Comparison of ENCODE assay signal across 28 cellular contexts in the genomic region with DNA sequence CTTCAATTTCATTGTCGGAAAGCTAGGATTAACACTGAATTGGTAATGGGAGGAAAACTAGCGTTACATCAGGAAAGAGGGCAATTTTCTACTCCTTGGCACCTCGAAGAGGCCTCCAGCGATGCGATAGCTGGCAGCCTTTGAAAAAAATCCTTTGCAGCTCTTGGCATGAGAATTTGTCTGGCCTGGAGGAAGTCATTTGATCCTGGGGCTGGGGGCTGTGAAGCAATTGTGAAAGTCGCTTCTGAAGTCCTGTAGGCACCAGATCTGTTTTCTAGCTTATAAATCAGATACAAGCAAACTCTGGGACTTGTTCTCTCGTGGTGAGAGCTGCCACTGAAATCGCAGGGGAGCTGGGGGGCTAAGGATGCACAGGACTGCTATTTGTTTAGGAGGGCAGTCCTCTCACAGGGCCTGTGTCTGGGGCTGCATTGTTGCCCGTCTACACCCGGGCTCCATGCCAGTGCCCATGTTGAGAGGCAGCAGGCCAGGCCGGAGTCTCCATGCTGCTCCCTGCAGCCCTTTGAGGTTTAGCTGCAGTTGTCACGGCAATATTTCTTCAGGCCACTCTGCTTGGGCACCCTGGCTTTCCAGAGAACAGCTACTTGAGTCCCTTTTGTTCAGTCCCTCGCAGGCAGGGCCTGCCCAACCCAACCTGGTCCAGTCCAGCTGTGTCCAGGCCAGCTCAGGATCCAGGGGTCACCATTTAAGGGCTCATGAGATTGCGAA.
DNase-seq lines count a peak whose midpoint lies in the region; ATAC-seq, FAIRE-seq and TF ChIP-seq lines count a peak whose summit lies in the region.
"Had no signal": no experiment of that assay in that cellular context is flagged by ENCODE, and none has a peak within 500 bp of the region (broad histone marks: within the 10 kb centered on the region; RNA-seq: fewer than 3 reads in every experiment).

No MANE protein-coding gene starts in this region.

- no peak overlapping the region for H3K4me2 ChIP-seq in SK-N-SH

- H3K27ac ChIP-seq in SK-N-SH (ENCODE audit: low read depth in 2 of 2, low read length in 1 of 2) (peak overlapping the region in 1 of 2 experiments; percentile 28; a peak in 1 of 4 replicates), substantia nigra (ENCODE audit: low read depth, low read length, poor library complexity, severe bottlenecking) (peak overlapping the region; percentile 60)
- H3K27ac ChIP-seq: neutrophil, sigmoid colon, SJCRH30, upper lobe of left lung had no signal

- CTCF ChIA-PET in SK-N-SH (lab: Yijun Ruan, JAX): interaction anchor here (1.1 to 1.4 kb wide), 2 partner anchors 14 to 19 kb away, joined by 3 read pairs; no protein-coding TSS in a partner anchor

- DNase-seq in SK-N-SH: peak; percentile 32
- DNase-seq in cerebellum (ENCODE audit: low spot score): peak; percentile 26
- DNase-seq in midbrain (lab: John Stamatoyannopoulos, UW): peak; percentile 60
- peak in 43 of 49 donors; percentile 4 to 86 (median 51) for DNase-seq in substantia nigra (lab: John Stamatoyannopoulos, UW)
- DNase-seq in T-helper 9 cell: no peak
- DNase-seq in H54 (ENCODE audit: insufficient read length, low spot score): no peak
- no peak for DNase-seq in stimulated activated CD4-positive, alpha-beta T cell treated with anti-CD3 and anti-CD28 coated beads, Interleukin-12 subunit alpha, Interleukin-12 subunit beta, amount 100 ng/mL, for 4 hours
- DNase-seq: 8988T; activated B cell treated with CpG ODN at 0.5 μM for 24 hours; activated CD8-positive, alpha-beta T cell treated with anti-CD3 and anti-CD28 coated beads for 36 hours; activated T-cell treated with anti-CD3 and anti-CD28 coated beads, Interleukin-2, amount 50 U/mL, for 24 hours; BE2C; Caco-2; cortex of kidney; EL; mucosa of descending colon; NCI-H1417; NCI-H82; sigmoid colon; SJCRH30; stimulated activated CD4-positive, alpha-beta T cell treated with anti-CD3 and anti-CD28 coated beads, Interleukin-1b, Interleukin-23, amount 100 ng/mL, for 48 hours; stimulated activated naive CD8-positive, alpha-beta T cell treated with anti-CD3 and anti-CD28 coated beads, Interleukin-15, Interleukin-2, amounts not matched to agents 100 U/mL and 50 U/mL, for 24 hours had no signal

- no peak for ATAC-seq in SK-N-SH treated with all-trans-retinoic acid at 6 μM for 48 hours
- ATAC-seq: activated CD8-positive, alpha-beta T cell treated with anti-CD3 and anti-CD28 coated beads for 36 hours; mucosa of descending colon; stimulated activated naive CD8-positive, alpha-beta T cell treated with anti-CD3 and anti-CD28 coated beads, Interleukin-15, Interleukin-2, amounts not matched to agents 100 U/mL and 50 U/mL, for 24 hours had no signal

- H3F3A ChIP-seq in SK-N-SH (replicated peaks; ENCODE audit: insufficient read depth): no peaks in the 10 kb centered on the region

- no peak overlapping the region for H3K4me3 ChIP-seq in SK-N-SH (ENCODE audit: low read depth in 2 of 2, low read length in 1 of 2)
- H3K4me3 ChIP-seq: mucosa of descending colon, sigmoid colon, SJCRH30, upper lobe of left lung had no signal

- no peaks in the 10 kb centered on the region for H3K36me3 ChIP-seq in SK-N-SH (replicated peaks in 1 of 2; ENCODE audit: control insufficient read depth in 1 of 2, insufficient read depth in 2 of 2, low read length in 1 of 2)
- H3K36me3 ChIP-seq: BE2C, neutrophil, sigmoid colon, SJCRH30, upper lobe of left lung had no signal

- no peaks in the 10 kb centered on the region for H4K20me1 ChIP-seq in SK-N-SH (ENCODE audit: insufficient read depth)

- no peak for TF ChIP-seq CTCF in SK-N-SH (IDR thresholded peaks at IDR 0.05)

- 71% methylated on average over 13 of the region's 14 CpGs for WGBS in SK-N-SH (ENCODE audit: low lambda C conversion rate)

- H3K27me3 ChIP-seq in SK-N-SH (ENCODE audit: insufficient read depth): no peaks in the 10 kb centered on the region; the same call in 1 of the 2 replicates
- H3K27me3 ChIP-seq: BE2C, sigmoid colon, upper lobe of left lung had no signal

- no peaks in the 10 kb centered on the region for H3K79me2 ChIP-seq in SK-N-SH (ENCODE audit: insufficient read depth)

- TF ChIP-seq POLR2A in H54 (IDR thresholded peaks at IDR 0.05; ENCODE audit: low read depth, low read length): no peak

- no peaks in the 10 kb centered on the region for H3K9me3 ChIP-seq in SK-N-SH
- H3K9me3 ChIP-seq: BE2C, Caco-2, mucosa of descending colon, neutrophil, sigmoid colon, SJCRH30, upper lobe of left lung had no signal

- TF ChIP-seq RAD21 in SK-N-SH (IDR thresholded peaks at IDR 0.05; ENCODE audit: low read length): no peak

- TF ChIP-seq EP300 in SK-N-SH (IDR thresholded peaks at IDR 0.05; ENCODE audit: borderline replicate concordance in 1 of 2, low read depth in 1 of 2, low read length in 1 of 2): no peak

- H3K9ac ChIP-seq in SK-N-SH: no peak overlapping the region

- no peaks in the 10 kb centered on the region for H3K9me2 ChIP-seq in SK-N-SH

- H3K4me1 ChIP-seq in SK-N-SH (ENCODE audit: control insufficient read depth in 1 of 2, insufficient read depth in 2 of 2, low read depth in 1 of 2, low read length in 1 of 2): peaks cover 0 to 12% of the 10 kb centered on the region in 2 experiments; a peak in 1 of 4 replicates
- H3K4me1 ChIP-seq: BE2C, SJCRH30, upper lobe of left lung had no signal

- POLR2A ChIA-PET in SK-N-SH (lab: Yijun Ruan, JAX): no interaction called here

- no peak overlapping the region for H2AFZ ChIP-seq in SK-N-SH (ENCODE audit: low read depth)

- no peak for FAIRE-seq in H54 (lab: Jason Lieb, UNC)
- FAIRE-seq: endothelial cell of umbilical vein, GM18507, keratinocyte had no signal

TF ChIP-seq in SK-N-SH, 30 proteins besides CTCF, POLR2A, EP300 and RAD21:
- TF ChIP-seq JUND (IDR thresholded peaks at IDR 0.05) (no peak), TCF12 (IDR thresholded peaks at IDR 0.05) (no peak)
- TF ChIP-seq, protein P1, sequence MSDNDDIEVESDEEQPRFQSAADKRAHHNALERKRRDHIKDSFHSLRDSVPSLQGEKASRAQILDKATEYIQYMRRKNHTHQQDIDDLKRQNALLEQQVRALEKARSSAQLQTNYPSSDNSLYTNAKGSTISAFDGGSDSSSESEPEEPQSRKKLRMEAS (IDR thresholded peaks at IDR 0.05; ENCODE audit: low read depth): no peak

TF ChIP-seq in SK-N-SH treated with all-trans-retinoic acid at 6 μM for 48 hours, 23 proteins besides CTCF, POLR2A, EP300 and RAD21:
- TF ChIP-seq ZNF70 (CRISPR knock-in tag; IDR thresholded peaks at IDR 0.05) (no peak), RARB (CRISPR knock-in tag; IDR thresholded peaks at IDR 0.05) (no peak), OSR1 (CRISPR knock-in tag; IDR thresholded peaks at IDR 0.05) (no peak), ESRRG (CRISPR knock-in tag; IDR thresholded peaks at IDR 0.05) (no peak), BACH2 (CRISPR knock-in tag; IDR thresholded peaks at IDR 0.05; ENCODE audit: borderline replicate concordance) (no peak), ZC3H10 (CRISPR knock-in tag; IDR thresholded peaks at IDR 0.05) (no peak), ZNF565 (CRISPR knock-in tag; conservative IDR thresholded peaks at IDR 0.05; ENCODE audit: low read depth) (no peak), TSHZ2 (CRISPR knock-in tag; IDR thresholded peaks at IDR 0.05) (no peak), ISL1 (CRISPR knock-in tag; IDR thresholded peaks at IDR 0.05) (no peak), SNAI2 (CRISPR knock-in tag; IDR thresholded peaks at IDR 0.05) (no peak)

Comparison
In these comparisons a context has a peak if more than half of its experiments do, and no peak if none do; other contexts are left out.
1. DNase-seq: peak in SK-N-SH (single experiment), cerebellum (single experiment), midbrain (single experiment) and substantia nigra (43 of 49); none in T-helper 9 cell (single experiment), H54 (single experiment) and stimulated activated CD4-positive, alpha-beta T cell treated with anti-CD3 and anti-CD28 coated beads, Interleukin-12 subunit alpha, Interleukin-12 subunit beta, amount 100 ng/mL, for 4 hours (single experiment).